19 cellular contexts compared by ENCODE assay signal in the genomic region with DNA sequence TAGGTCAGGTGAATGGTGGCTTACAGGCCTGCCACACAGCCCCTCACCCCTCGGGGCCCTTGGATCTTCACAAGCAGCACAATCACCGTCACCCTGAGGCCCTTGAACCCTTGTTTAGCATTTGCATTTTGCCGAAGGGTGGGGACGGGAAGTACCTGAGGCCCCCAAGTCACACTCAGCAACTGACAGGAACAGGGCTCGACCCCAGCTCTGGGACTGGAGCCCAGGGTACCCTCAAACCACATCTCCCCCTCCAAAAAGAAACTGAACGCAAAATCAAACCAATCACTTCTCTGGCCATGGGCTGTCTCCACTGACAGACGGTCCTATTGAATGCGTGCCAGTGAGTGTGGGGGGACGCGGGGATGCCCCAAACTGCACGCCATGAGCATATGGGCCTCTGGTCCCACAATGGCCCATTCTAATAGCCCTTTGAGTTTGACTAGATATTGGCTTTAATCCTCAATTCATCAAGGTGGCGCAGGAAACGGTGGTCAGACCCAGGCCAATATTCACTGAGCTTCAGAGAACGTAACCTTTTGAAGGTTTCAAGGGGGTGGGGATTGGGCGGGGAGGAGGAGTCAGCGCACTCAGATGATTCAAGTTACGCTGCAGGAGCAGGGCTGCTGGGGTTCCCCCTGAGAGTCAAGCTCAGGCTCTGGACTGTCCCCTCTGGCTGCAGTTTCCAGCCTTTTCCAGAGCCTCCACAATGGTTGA.
"Had no signal": no experiment of that assay in that cellular context is flagged by ENCODE, and none has a peak within 500 bp of the region (broad histone marks: within the 10 kb centered on the region; RNA-seq: fewer than 3 reads in every experiment).

No MANE protein-coding gene starts in this region.

- H3K4me3 ChIP-seq: breast epithelium, gastrocnemius medialis, heart left ventricle, lower lobe of right lung, prostate gland, right lobe of liver, spleen, thoracic aorta, uterus had no signal

- H3K27ac Mint-ChIP-seq: activated naive CD4-positive, alpha-beta T cell treated with anti-CD3 and anti-CD28 coated beads for 36 hours; activated naive CD8-positive, alpha-beta T cell treated with anti-CD3 and anti-CD28 coated beads, Interleukin-2, amount 50 U/mL, for 24 hours; immature natural killer cell had no signal

- H3K36me3 Mint-ChIP-seq: immature natural killer cell, naive B cell had no signal

- H3K9me3 Mint-ChIP-seq: activated naive CD4-positive, alpha-beta T cell treated with anti-CD3 and anti-CD28 coated beads for 36 hours; activated naive CD8-positive, alpha-beta T cell treated with anti-CD3 and anti-CD28 coated beads, Interleukin-2, amount 50 U/mL, for 24 hours; immature natural killer cell; naive B cell; stimulated activated naive CD8-positive, alpha-beta T cell treated with anti-CD3 and anti-CD28 coated beads, Interleukin-15, amount 100 ng/mL, for 72 hours had no signal

- H3K4me3 Mint-ChIP-seq: activated naive CD4-positive, alpha-beta T cell treated with anti-CD3 and anti-CD28 coated beads for 36 hours; activated naive CD8-positive, alpha-beta T cell treated with anti-CD3 and anti-CD28 coated beads, Interleukin-2, amount 50 U/mL, for 24 hours; immature natural killer cell; stimulated activated naive CD8-positive, alpha-beta T cell treated with anti-CD3 and anti-CD28 coated beads, Interleukin-15, amount 100 ng/mL, for 72 hours had no signal

- ATAC-seq: activated naive CD8-positive, alpha-beta T cell treated with anti-CD3 and anti-CD28 coated beads, Interleukin-2, amount 50 U/mL, for 24 hours; gastrocnemius medialis; heart left ventricle; left colon; lower lobe of right lung; stimulated activated naive CD8-positive, alpha-beta T cell treated with anti-CD3 and anti-CD28 coated beads, Interleukin-15, amount 100 ng/mL, for 72 hours had no signal

- DNase-seq: activated CD4-positive, alpha-beta T cell treated with anti-CD3 and anti-CD28 coated beads for 48 hours; activated naive CD4-positive, alpha-beta T cell treated with anti-CD3 and anti-CD28 coated beads for 36 hours; activated naive CD8-positive, alpha-beta T cell treated with anti-CD3 and anti-CD28 coated beads, Interleukin-2, amount 50 U/mL, for 24 hours; erythroblast; gastrocnemius medialis; immature natural killer cell; left colon; lower lobe of right lung; midbrain; naive B cell; right lobe of liver; spleen; stimulated activated naive CD8-positive, alpha-beta T cell treated with anti-CD3 and anti-CD28 coated beads, Interleukin-15, amount 100 ng/mL, for 72 hours; WERI-Rb-1 had no signal

- H3K27me3 ChIP-seq: breast epithelium, gastrocnemius medialis, heart left ventricle, right lobe of liver, spleen, uterus had no signal

- H3K36me3 ChIP-seq: breast epithelium, gastrocnemius medialis, heart left ventricle, lower lobe of right lung, prostate gland, right lobe of liver, spleen, uterus, WERI-Rb-1 had no signal

- H3K27me3 Mint-ChIP-seq: activated naive CD8-positive, alpha-beta T cell treated with anti-CD3 and anti-CD28 coated beads, Interleukin-2, amount 50 U/mL, for 24 hours; naive B cell; stimulated activated naive CD8-positive, alpha-beta T cell treated with anti-CD3 and anti-CD28 coated beads, Interleukin-15, amount 100 ng/mL, for 72 hours had no signal

- H3K4me1 Mint-ChIP-seq: activated naive CD8-positive, alpha-beta T cell treated with anti-CD3 and anti-CD28 coated beads, Interleukin-2, amount 50 U/mL, for 24 hours; immature natural killer cell; naive B cell; stimulated activated naive CD8-positive, alpha-beta T cell treated with anti-CD3 and anti-CD28 coated beads, Interleukin-15, amount 100 ng/mL, for 72 hours had no signal
